In genomic region chr2:69835666-69836065, GRCh38 we compare ENCODE assay signal across 24 cellular contexts.
"Had no signal": no experiment of that assay in that cellular context is flagged by ENCODE, and none has a peak within 500 bp of the region (broad histone marks: within the 10 kb centered on the region; RNA-seq: fewer than 3 reads in every experiment).

No MANE protein-coding gene starts in this region.

- H3K27me3 Mint-ChIP-seq: activated CD8-positive, alpha-beta T cell treated with anti-CD3 and anti-CD28 coated beads for 36 hours; activated naive CD4-positive, alpha-beta T cell treated with anti-CD3 and anti-CD28 coated beads, Interleukin-2, amount 50 U/mL, for 24 hours; stimulated activated naive CD8-positive, alpha-beta T cell treated with anti-CD3 and anti-CD28 coated beads, Interleukin-15, amount 100 ng/mL, for 72 hours had no signal

- DNase-seq: activated CD4-positive, alpha-beta T cell treated with anti-CD3 and anti-CD28 coated beads for 48 hours; activated CD4-positive, CD25-positive, alpha-beta regulatory T cell; activated CD8-positive, alpha-beta T cell treated with anti-CD3 and anti-CD28 coated beads for 36 hours; activated gamma-delta T cell treated with Interleukin-2 at 50 U/mL for 16 hours; anterior cingulate cortex; body of pancreas; dermis blood vessel endothelial cell; effector CD8-positive, alpha-beta T cell; erythroblast; foreskin fibroblast; lower lobe of right lung; ovary; psoas muscle; right cardiac atrium; stimulated activated CD4-positive, alpha-beta T cell treated with anti-CD3 and anti-CD28 coated beads, Interleukin-12 subunit alpha, Interleukin-12 subunit beta, amount 100 ng/mL, for 4 hours; stimulated activated CD4-positive, alpha-beta T cell treated with anti-CD3 and anti-CD28 coated beads, Interleukin-4, amount 100 ng/mL, for 4 hours; stimulated activated naive CD8-positive, alpha-beta T cell treated with anti-CD3 and anti-CD28 coated beads, Interleukin-15, amount 100 ng/mL, for 72 hours had no signal

- H3K27ac ChIP-seq: body of pancreas, lower lobe of right lung, neutrophil, ovary, psoas muscle, suprapubic skin, tibial nerve had no signal

- H3K4me3 Mint-ChIP-seq: activated CD8-positive, alpha-beta T cell treated with anti-CD3 and anti-CD28 coated beads for 36 hours; activated naive CD4-positive, alpha-beta T cell treated with anti-CD3 and anti-CD28 coated beads, Interleukin-2, amount 50 U/mL, for 24 hours; activated T-helper 1 cell treated with anti-CD3 and anti-CD28 coated beads, Interleukin-12 subunit alpha, Interleukin-12 subunit beta, Interleukin-2, Interleukin-4 antibody, amounts not matched to agents 30 ng/mL and 10 ng/mL and 1 ng/mL, durations not matched to agents 14 hours and 24 hours and 36 hours; stimulated activated naive CD8-positive, alpha-beta T cell treated with anti-CD3 and anti-CD28 coated beads, Interleukin-15, amount 100 ng/mL, for 72 hours had no signal

- ATAC-seq: activated CD8-positive, alpha-beta T cell treated with anti-CD3 and anti-CD28 coated beads for 36 hours; body of pancreas; left lobe of liver; lower lobe of right lung; psoas muscle; right cardiac atrium; stimulated activated naive CD8-positive, alpha-beta T cell treated with anti-CD3 and anti-CD28 coated beads, Interleukin-15, amount 100 ng/mL, for 72 hours had no signal

- H3K4me3 ChIP-seq: body of pancreas, lower lobe of right lung, ovary, psoas muscle, suprapubic skin, tibial nerve had no signal

- H3K9me3 Mint-ChIP-seq: activated CD8-positive, alpha-beta T cell treated with anti-CD3 and anti-CD28 coated beads for 36 hours; activated naive CD4-positive, alpha-beta T cell treated with anti-CD3 and anti-CD28 coated beads, Interleukin-2, amount 50 U/mL, for 24 hours; activated T-helper 1 cell treated with anti-CD3 and anti-CD28 coated beads, Interleukin-12 subunit alpha, Interleukin-12 subunit beta, Interleukin-2, Interleukin-4 antibody, amounts not matched to agents 30 ng/mL and 10 ng/mL and 1 ng/mL, durations not matched to agents 14 hours and 24 hours and 36 hours; nephron; stimulated activated naive CD8-positive, alpha-beta T cell treated with anti-CD3 and anti-CD28 coated beads, Interleukin-15, amount 100 ng/mL, for 72 hours had no signal

- H3K27ac Mint-ChIP-seq: activated naive CD4-positive, alpha-beta T cell treated with anti-CD3 and anti-CD28 coated beads, Interleukin-2, amount 50 U/mL, for 24 hours; activated T-helper 1 cell treated with anti-CD3 and anti-CD28 coated beads, Interleukin-12 subunit alpha, Interleukin-12 subunit beta, Interleukin-2, Interleukin-4 antibody, amounts not matched to agents 30 ng/mL and 10 ng/mL and 1 ng/mL, durations not matched to agents 14 hours and 24 hours and 36 hours; stimulated activated naive CD8-positive, alpha-beta T cell treated with anti-CD3 and anti-CD28 coated beads, Interleukin-15, amount 100 ng/mL, for 72 hours had no signal

- H3K9me3 ChIP-seq: body of pancreas, lower lobe of right lung, neutrophil, ovary, psoas muscle, suprapubic skin, tibial nerve had no signal

- H3K36me3 ChIP-seq: ovary had no signal

- H3K27me3 ChIP-seq: body of pancreas, neutrophil, ovary, suprapubic skin, tibial nerve had no signal
